17 cellular contexts compared by ENCODE assay signal in the genomic region with DNA sequence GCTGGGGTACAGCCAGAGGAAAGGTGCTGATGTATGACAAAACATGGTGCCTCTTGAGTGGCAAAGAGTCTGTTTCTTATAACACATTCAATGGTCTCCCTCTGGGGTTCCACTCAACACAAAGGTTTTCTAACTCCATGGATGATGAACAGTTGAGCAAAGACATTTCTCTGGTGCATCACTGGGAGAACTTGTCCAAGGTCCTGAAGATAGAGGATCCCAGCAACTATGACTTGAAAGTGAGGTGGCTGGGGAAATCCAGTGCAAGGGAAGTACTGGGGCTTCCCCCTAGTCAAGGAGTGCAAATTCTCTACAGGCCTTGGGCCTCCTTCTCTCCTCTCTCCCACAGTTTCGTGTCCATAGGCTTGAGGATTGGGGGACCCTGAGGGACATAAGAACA.
"Had no signal": no experiment of that assay in that cellular context is flagged by ENCODE, and none has a peak within 500 bp of the region (broad histone marks: within the 10 kb centered on the region; RNA-seq: fewer than 3 reads in every experiment).

No MANE protein-coding gene starts in this region.

- H3K4me3 ChIP-seq: breast epithelium, left lung, stomach, thoracic aorta, uterus had no signal

- ATAC-seq: activated CD4-positive, CD25-positive, alpha-beta regulatory T cell treated with anti-CD3 and anti-CD28 coated beads, Interleukin-2, amount 50 U/mL, for 24 hours; left lung had no signal

- H3K27ac Mint-ChIP-seq: activated naive CD8-positive, alpha-beta T cell treated with anti-CD3 and anti-CD28 coated beads, Interleukin-2, amount 10 ng/mL, durations not matched to agents 7 days and 5 days had no signal

- H3K27ac ChIP-seq: breast epithelium, left lung, parathyroid adenoma, stomach, thoracic aorta, uterus had no signal

- H2AFZ ChIP-seq: parathyroid adenoma had no signal

- H3K9me3 ChIP-seq: breast epithelium, left lung, stomach, thoracic aorta, uterus had no signal

- H3K4me3 Mint-ChIP-seq: activated naive CD8-positive, alpha-beta T cell treated with anti-CD3 and anti-CD28 coated beads, Interleukin-2, amount 10 ng/mL, durations not matched to agents 7 days and 5 days; neural crest cell had no signal

- H3K9ac ChIP-seq: parathyroid adenoma had no signal

- H3K9me3 Mint-ChIP-seq: neural crest cell had no signal

- H3K27me3 ChIP-seq: left lung, uterus had no signal

- H3K4me1 Mint-ChIP-seq: activated naive CD8-positive, alpha-beta T cell treated with anti-CD3 and anti-CD28 coated beads, Interleukin-2, amount 10 ng/mL, durations not matched to agents 7 days and 5 days had no signal

- H3K79me2 ChIP-seq: parathyroid adenoma had no signal

- H3K4me1 ChIP-seq: breast epithelium, left lung, parathyroid adenoma, stomach, uterus had no signal

- H3K36me3 ChIP-seq: breast epithelium, left lung, stomach, thoracic aorta, uterus had no signal

- DNase-seq: activated CD4-positive, alpha-beta T cell treated with anti-CD3 and anti-CD28 coated beads, Interleukin-2, amount 50 U/mL, for 4 hours; activated gamma-delta T cell; activated naive CD8-positive, alpha-beta T cell treated with anti-CD3 and anti-CD28 coated beads, Interleukin-2, amount 10 ng/mL, durations not matched to agents 7 days and 5 days; activated T-cell treated with anti-CD3 and anti-CD28 coated beads, Interleukin-2, amount 50 U/mL, for 48 hours; anterior cingulate cortex; dermis blood vessel endothelial cell; erythroblast; left lung; stimulated activated CD4-positive, alpha-beta T cell treated with anti-CD3 and anti-CD28 coated beads, Interleukin-15, amount 100 ng/mL, for 24 hours; stomach; T-helper 2 cell; uterus had no signal

- H3K36me3 Mint-ChIP-seq: activated naive CD8-positive, alpha-beta T cell treated with anti-CD3 and anti-CD28 coated beads, Interleukin-2, amount 10 ng/mL, durations not matched to agents 7 days and 5 days had no signal
